Comparison of ENCODE assay signal across 8 cellular contexts in the genomic region with DNA sequence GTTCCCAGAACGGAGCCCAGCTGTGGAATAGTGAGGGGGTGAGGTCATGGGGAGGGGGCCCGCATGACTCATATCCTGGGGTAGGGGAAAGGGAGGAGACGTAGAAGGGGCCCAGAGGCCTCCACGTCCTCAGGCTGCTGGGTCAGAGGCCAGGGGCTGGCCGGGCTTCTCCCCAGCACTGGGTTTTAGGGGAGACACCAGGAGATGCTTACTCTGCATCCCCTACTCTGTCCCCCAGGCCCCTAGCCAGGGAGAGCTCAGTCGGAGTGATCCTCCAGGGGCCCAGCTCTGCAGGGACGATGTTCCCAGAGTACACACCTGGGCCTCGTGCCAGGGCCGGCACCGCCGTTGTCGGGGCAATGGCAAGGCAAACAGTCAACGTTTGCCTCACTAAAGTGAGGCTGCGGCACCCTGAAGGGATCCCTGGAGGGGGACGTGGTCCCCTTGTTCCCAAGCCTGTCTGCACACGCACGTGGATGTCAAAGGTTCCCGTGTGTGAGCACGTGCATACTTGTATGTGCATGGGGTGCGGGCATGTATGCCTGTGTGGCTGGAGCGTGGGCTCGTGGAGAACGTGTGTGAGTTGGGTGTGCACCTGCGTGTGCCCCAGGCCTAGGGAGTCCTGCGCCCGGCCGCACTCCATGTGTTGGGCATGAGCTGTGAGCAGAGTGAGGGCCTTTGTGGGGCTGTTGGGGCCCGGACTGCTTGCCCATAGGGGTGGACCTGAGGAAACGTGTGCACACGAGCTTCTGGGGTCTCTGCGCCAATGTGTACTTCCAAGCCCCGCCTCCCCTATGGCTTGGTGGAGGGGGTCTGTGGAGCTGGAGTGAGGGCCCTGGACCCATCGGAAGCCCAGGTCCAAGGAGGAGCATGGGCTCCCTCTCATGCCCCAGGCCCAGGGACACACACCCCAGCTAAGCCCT. TPM values are rescaled to one million over a fixed set of nuclear protein-coding genes. Genes with fewer than 3 reads are reported as not detected.
DNase-seq lines count a peak whose midpoint lies in the region; ATAC-seq and TF ChIP-seq lines count a peak whose summit lies in the region.
"Had no signal": no experiment of that assay in that cellular context is flagged by ENCODE, and none has a peak within 500 bp of the region (broad histone marks: within the 10 kb centered on the region; RNA-seq: fewer than 3 reads in every experiment).

No MANE protein-coding gene starts in this region.

- H3K9me2 ChIP-seq in hepatocyte (replicated peaks; ENCODE audit: insufficient read depth), result no peaks in the 10 kb centered on the region

- no peaks in the 10 kb centered on the region for H3K9me3 Mint-ChIP-seq in natural killer cell treated with Interleukin-12 subunit alpha and Interleukin-12 subunit beta and Interleukin-15 and Interleukin-18, amount 100 ng/mL, for 72 hours
- no peaks in the 10 kb centered on the region for H3K9me3 Mint-ChIP-seq in natural killer cell

- no peaks in the 10 kb centered on the region for H3K79me2 ChIP-seq in hepatocyte

- no peaks in the 10 kb centered on the region for H3K36me3 Mint-ChIP-seq in natural killer cell treated with Interleukin-12 subunit alpha and Interleukin-12 subunit beta and Interleukin-15 and Interleukin-18, amount 100 ng/mL, for 72 hours
- H3K36me3 Mint-ChIP-seq in natural killer cell, result no peaks in the 10 kb centered on the region

- no peak overlapping the region for H3K4me3 Mint-ChIP-seq in natural killer cell treated with Interleukin-12 subunit alpha and Interleukin-12 subunit beta and Interleukin-15 and Interleukin-18, amount 100 ng/mL, for 72 hours
- H3K4me3 Mint-ChIP-seq in natural killer cell, result no peak overlapping the region

- H3K27ac Mint-ChIP-seq in natural killer cell treated with Interleukin-12 subunit alpha and Interleukin-12 subunit beta and Interleukin-15 and Interleukin-18, amount 100 ng/mL, for 72 hours, result no peak overlapping the region
- peak overlapping the region in 1 of 2 donors; percentile 63 for H3K27ac Mint-ChIP-seq in natural killer cell

- H3K4me2 ChIP-seq in hepatocyte, result peak overlapping the region; percentile 73

- 67% methylated on average over 28 of the region's 33 CpGs for WGBS in hepatocyte (ENCODE audit: low lambda C conversion rate, missing lambda C conversion rate)

- peak; percentile 54 for DNase-seq in natural killer cell treated with Interleukin-12 subunit alpha and Interleukin-12 subunit beta and Interleukin-15 and Interleukin-18, amount 100 ng/mL, for 72 hours (ENCODE audit: low spot score)
- DNase-seq in natural killer cell, result no peak
- DNase-seq in hepatocyte (ENCODE audit: low spot score), result peak; percentile 61
- DNase-seq in H4 (ENCODE audit: low spot score), result no peak
- DNase-seq: GOT3, NCI-H1694 treated with DMSO at 0.1 percent for 48 hours had no signal

- peaks cover 59% of the 10 kb centered on the region for H3K4me1 ChIP-seq in hepatocyte (ENCODE audit: insufficient read depth)

- no peak overlapping the region for H3K4me3 ChIP-seq in hepatocyte

- TF ChIP-seq CTCF in natural killer cell (IDR thresholded peaks at IDR 0.05) (no peak), hepatocyte (IDR thresholded peaks at IDR 0.05; ENCODE audit: poor library complexity) (no peak)

- peak overlapping the region; percentile 99 for H3K27ac ChIP-seq in hepatocyte

- ATAC-seq in natural killer cell treated with Interleukin-12 subunit alpha and Interleukin-12 subunit beta and Interleukin-15 and Interleukin-18, amount 100 ng/mL, for 72 hours, result no peak
- ATAC-seq in natural killer cell, result no peak
- no peak for ATAC-seq in GM19455 (IDR thresholded peaks at IDR 0.05; ENCODE audit: unreplicated experiment)
- no peak for ATAC-seq in HG02759 (IDR thresholded peaks at IDR 0.05; ENCODE audit: unreplicated experiment)

- no peaks in the 10 kb centered on the region for H3K36me3 ChIP-seq in hepatocyte (replicated peaks; ENCODE audit: insufficient read depth, low read depth)

- H3K27me3 ChIP-seq in hepatocyte, result no peaks in the 10 kb centered on the region

- intact Hi-C loops in natural killer cell (cut with micrococcal nuclease), result no loop called here

- peaks cover 0 to 25% of the 10 kb centered on the region in 2 donors for H3K4me1 Mint-ChIP-seq in natural killer cell treated with Interleukin-12 subunit alpha and Interleukin-12 subunit beta and Interleukin-15 and Interleukin-18, amount 100 ng/mL, for 72 hours (ENCODE audit: low read depth in 2 of 2)
- peaks cover 21 to 68% of the 10 kb centered on the region in 2 donors for H3K4me1 Mint-ChIP-seq in natural killer cell

- no peaks in the 10 kb centered on the region for H4K20me1 ChIP-seq in hepatocyte (ENCODE audit: insufficient read depth, poor library complexity, severe bottlenecking)

- no peaks in the 10 kb centered on the region for H3K27me3 Mint-ChIP-seq in natural killer cell treated with Interleukin-12 subunit alpha and Interleukin-12 subunit beta and Interleukin-15 and Interleukin-18, amount 100 ng/mL, for 72 hours
- H3K27me3 Mint-ChIP-seq in natural killer cell (ENCODE audit: low read depth in 2 of 2), result no peaks in the 10 kb centered on the region

- H2AFZ ChIP-seq in hepatocyte, result no peak overlapping the region

- no peaks in the 10 kb centered on the region for H3K9me3 ChIP-seq in hepatocyte (ENCODE audit: low read depth)

RNA-seq across cellular contexts. Expression of a gene that starts 14.2 kb away (rescaled TPM):
- not detected for total RNA-seq in natural killer cell treated with Interleukin-12 subunit alpha and Interleukin-12 subunit beta and Interleukin-15 and Interleukin-18, amount 100 ng/mL, for 72 hours
- under 1 TPM in 2 of 3 donors, not detected in 1; 0.14 to 0.32 TPM for total RNA-seq in natural killer cell
- not detected in 2 replicates for total RNA-seq in hepatocyte
- polyA plus RNA-seq in hepatocyte, result 0.29 and 0.47 TPM in 2 replicates
- not detected in 2 replicates for total RNA-seq in H4 (2014; rRNA removed; shearing (Covaris generic))

RNA-seq across cellular contexts. Expression of a gene that starts 24.6 kb away (rescaled TPM):
- 100 to 1,000 TPM; 240 to 358 TPM for total RNA-seq in natural killer cell treated with Interleukin-12 subunit alpha and Interleukin-12 subunit beta and Interleukin-15 and Interleukin-18, amount 100 ng/mL, for 72 hours
- total RNA-seq in natural killer cell (100 to 1,000 TPM; 487 to 595 (median 536) TPM), hepatocyte (27.1 and 29.9 TPM in 2 replicates)
- 41.4 and 47.0 TPM in 2 replicates for polyA plus RNA-seq in hepatocyte
- 3.3 TPM in 2 replicates for total RNA-seq in H4 (2014; rRNA removed; shearing (Covaris generic))

RNA-seq across cellular contexts. Expression of a gene that starts 38.7 kb away (rescaled TPM):
- total RNA-seq in natural killer cell treated with Interleukin-12 subunit alpha and Interleukin-12 subunit beta and Interleukin-15 and Interleukin-18, amount 100 ng/mL, for 72 hours, result 1 to 10 TPM in 1 of 2 donors, not detected in 1; 1.4 TPM
- total RNA-seq in natural killer cell (1 to 10 TPM; 1.2 to 5.4 (median 3.6) TPM), hepatocyte (0.73 and 2.4 TPM in 2 replicates)
- 5.5 and 10.9 TPM in 2 replicates for polyA plus RNA-seq in hepatocyte
- not detected in 2 replicates for total RNA-seq in H4 (2014; rRNA removed; shearing (Covaris generic))

RNA-seq across cellular contexts. Expression of a gene that starts 42.0 kb away (rescaled TPM):
- total RNA-seq in natural killer cell treated with Interleukin-12 subunit alpha and Interleukin-12 subunit beta and Interleukin-15 and Interleukin-18, amount 100 ng/mL, for 72 hours, result under 1 TPM in 1 of 2 donors, not detected in 1; 0.33 TPM
- total RNA-seq in natural killer cell (10 to 100 TPM; 15.8 to 27.9 (median 26.2) TPM), hepatocyte (19.2 and 20.6 TPM in 2 replicates)
- polyA plus RNA-seq in hepatocyte, result 29.9 and 41.4 TPM in 2 replicates
- total RNA-seq in H4 (2014; rRNA removed; shearing (Covaris generic)), result not detected in 2 replicates

RNA-seq across cellular contexts. Expression of a gene that starts 42.7 kb away (rescaled TPM):
- total RNA-seq in natural killer cell treated with Interleukin-12 subunit alpha and Interleukin-12 subunit beta and Interleukin-15 and Interleukin-18, amount 100 ng/mL, for 72 hours, result not detected
- total RNA-seq in natural killer cell (not detected), hepatocyte (2.6 and 6.3 TPM in 2 replicates)
- 29.2 and 42.1 TPM in 2 replicates for polyA plus RNA-seq in hepatocyte
- total RNA-seq in H4 (2014; rRNA removed; shearing (Covaris generic)), result not detected in 2 replicates

Comparison
In these comparisons a context has a peak if more than half of its experiments do, and no peak if none do; other contexts are left out.
1. DNase-seq: peak in natural killer cell treated with Interleukin-12 subunit alpha and Interleukin-12 subunit beta and Interleukin-15 and Interleukin-18, amount 100 ng/mL, for 72 hours (single experiment) and hepatocyte (single experiment); none in natural killer cell (single experiment) and H4 (single experiment).